In the genomic region with DNA sequence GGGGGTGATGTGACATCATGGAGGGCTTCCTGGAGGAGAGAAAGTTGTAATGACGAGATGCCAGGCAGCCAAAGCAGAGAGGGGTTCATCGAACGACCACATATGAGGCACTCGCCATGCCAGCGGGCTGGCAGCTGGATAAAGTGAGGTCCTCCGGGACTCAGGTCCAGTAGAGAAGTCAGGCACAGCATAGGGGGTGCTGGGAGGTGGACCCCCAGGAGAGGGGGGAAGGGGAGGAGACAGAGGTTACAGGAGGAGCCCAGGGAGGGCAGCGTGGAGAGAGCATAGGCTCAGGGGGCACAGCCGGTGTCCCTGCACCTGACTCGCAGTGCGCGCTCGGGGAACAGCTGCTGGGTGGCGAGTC, we compare ENCODE assay signal across 14 cellular contexts.
DNase-seq lines count a peak whose midpoint lies in the region; ATAC-seq and TF ChIP-seq lines count a peak whose summit lies in the region.
"Had no signal": no experiment of that assay in that cellular context is flagged by ENCODE, and none has a peak within 500 bp of the region (broad histone marks: within the 10 kb centered on the region; RNA-seq: fewer than 3 reads in every experiment).

No MANE protein-coding gene starts in this region.

- peaks cover 5% of the 10 kb centered on the region for H3K9me3 Mint-ChIP-seq in glutamatergic neuron (ENCODE audit: unreplicated experiment)

- ATAC-seq in Right ventricle myocardium superior (ENCODE audit: poor library complexity) (peak; percentile 28), Right ventricle myocardium inferior (no peak)

- intact Hi-C loops in Right ventricle myocardium superior (cut with DNase I), result loop anchor here (5.0 to 10.0 kb wide), 2 partner anchors 163 to 246 kb away; no protein-coding TSS in a partner anchor
- intact Hi-C loops in Right ventricle myocardium inferior (cut with DNase I), result loop anchor here (5.0 kb wide), 3 partner anchors 71 to 236 kb away; partner anchors contain the start of gene SPO11
- intact Hi-C loops in OCI-LY7 (cut with micrococcal nuclease; ENCODE audit: unreplicated experiment), result loop anchor here (1.0 to 10.0 kb wide), 3 partner anchors 153 to 501 kb away; no protein-coding TSS in a partner anchor
- intact Hi-C loops in posterior vena cava (cut with DNase I), result loop anchor here in 1 of 2 donors (5.0 kb wide), 1 partner anchor 256 kb away; no protein-coding TSS in a partner anchor

- H3K36me3 ChIP-seq in OCI-LY7 (ENCODE audit: insufficient read depth, low read length), result no peaks in the 10 kb centered on the region
- H3K36me3 ChIP-seq: prostate gland, stomach, vagina had no signal

- H3K27ac Mint-ChIP-seq in glutamatergic neuron (ENCODE audit: unreplicated experiment), result no peak overlapping the region
- H3K27ac Mint-ChIP-seq: naive B cell had no signal

- no peak overlapping the region for H2AFZ ChIP-seq in OCI-LY7 (ENCODE audit: low read length)

- no peaks in the 10 kb centered on the region for H3K9me2 ChIP-seq in OCI-LY7 (ENCODE audit: insufficient read depth, low read length)

- BruUV-seq in OCI-LY7 (replicated peaks; lab: Mats Ljungman, UMichigan), result no TSS peak

- H3K4me1 ChIP-seq in OCI-LY7 (ENCODE audit: insufficient read depth, low read length, poor library complexity, severe bottlenecking), result no peaks in the 10 kb centered on the region
- H3K4me1 ChIP-seq: prostate gland had no signal

- H3K27ac ChIP-seq in OCI-LY7 (ENCODE audit: low read depth, low read length, poor library complexity, severe bottlenecking), result no peak overlapping the region
- H3K27ac ChIP-seq: prostate gland, SK-N-MC, stomach, vagina had no signal

- no peak for DNase-seq in Right ventricle myocardium superior
- DNase-seq in Right ventricle myocardium inferior (ENCODE audit: missing footprints), result no peak
- no peak for DNase-seq in OCI-LY7 (ENCODE audit: low spot score)
- no peak for DNase-seq in glutamatergic neuron
- DNase-seq in SHP77 (lab: John Stamatoyannopoulos, UW), result no peak
- no peak for DNase-seq in NCI-H524 treated with DMSO at 0.1 percent for 48 hours (lab: John Stamatoyannopoulos, UW)
- DNase-seq in NCI-H510A treated with DMSO at 0.1 percent for 48 hours (lab: John Stamatoyannopoulos, UW), result no peak
- DNase-seq in posterior vena cava (ENCODE audit: low spot score), result no peak
- DNase-seq: NCI-H1694 had no signal

- no peaks in the 10 kb centered on the region for H3K9me3 ChIP-seq in OCI-LY7 (ENCODE audit: low read length)
- H3K9me3 ChIP-seq: prostate gland, vagina had no signal

- peaks cover 13% of the 10 kb centered on the region for H3K4me1 Mint-ChIP-seq in glutamatergic neuron (ENCODE audit: low read depth, unreplicated experiment)

- POLR2A ChIA-PET in OCI-LY7 (lab: Charles Lee), result no interaction called here

- peaks cover 10% of the 10 kb centered on the region for H3K27me3 Mint-ChIP-seq in glutamatergic neuron (ENCODE audit: unreplicated experiment)

- CTCF ChIA-PET in OCI-LY7 (lab: Charles Lee; ENCODE audit: unreplicated experiment), result interaction anchor here (0.6 to 1.0 kb wide), 3 partner anchors 151 to 241 kb away, joined by 3 to 4 read pairs (median 3); partner anchors contain the start of gene SPO11

- no peaks in the 10 kb centered on the region for H3K79me2 ChIP-seq in OCI-LY7 (ENCODE audit: insufficient read depth, low read depth, low read length)

- H3K4me3 Mint-ChIP-seq in glutamatergic neuron (ENCODE audit: unreplicated experiment), result peak overlapping the region; percentile 30
- H3K4me3 Mint-ChIP-seq: naive B cell had no signal

- H4K20me1 ChIP-seq in OCI-LY7 (ENCODE audit: insufficient read depth, low read length), result no peaks in the 10 kb centered on the region

- H3K4me2 ChIP-seq in OCI-LY7 (ENCODE audit: low read length), result peak overlapping the region; percentile 16; the same call in 1 of the 2 replicates

- no peaks in the 10 kb centered on the region for H3K36me3 Mint-ChIP-seq in glutamatergic neuron (ENCODE audit: unreplicated experiment)
- H3K36me3 Mint-ChIP-seq: naive B cell had no signal

- no peak overlapping the region for H3K4me3 ChIP-seq in OCI-LY7 (ENCODE audit: low read depth, low read length, poor library complexity, severe bottlenecking)
- H3K4me3 ChIP-seq: prostate gland, SK-N-MC, stomach, vagina had no signal

- no peak for TF ChIP-seq CTCF in OCI-LY7 (conservative IDR thresholded peaks at IDR 0.05; ENCODE audit: low read length)
- no peak for TF ChIP-seq CTCF in glutamatergic neuron (IDR thresholded peaks at IDR 0.05; ENCODE audit: partially characterized antibody, unreplicated experiment)
